Comparison of ENCODE assay signal across 32 cellular contexts in genomic region chr6:4649728-4650127, GRCh38.
A peak's percentile ranks its signal among the peaks of the same experiment; 100 is the strongest.
DNase-seq lines count a peak whose midpoint lies in the region; ATAC-seq, FAIRE-seq and TF ChIP-seq lines count a peak whose summit lies in the region.
"Had no signal": no experiment of that assay in that cellular context is flagged by ENCODE, and none has a peak within 500 bp of the region (broad histone marks: within the 10 kb centered on the region; RNA-seq: fewer than 3 reads in every experiment).

No MANE protein-coding gene starts in this region.

- H3K27me3 ChIP-seq in bronchial epithelial cell (ENCODE audit: control insufficient read depth, insufficient read depth, low read length) (no peaks in the 10 kb centered on the region), foreskin keratinocyte (no peaks in the 10 kb centered on the region)
- H3K27me3 ChIP-seq: ascending aorta, neural progenitor cell, sigmoid colon had no signal

- no peaks in the 10 kb centered on the region for H3K27me3 Mint-ChIP-seq in Calu3 (ENCODE audit: unreplicated experiment)
- peaks cover 22% of the 10 kb centered on the region for H3K27me3 Mint-ChIP-seq in activated T-helper 17 cell treated with anti-CD3 and anti-CD28 coated beads, Interleukin-2, amount 50 U/mL, for 72 hours
- H3K27me3 Mint-ChIP-seq: type B pancreatic cell had no signal

- BruUV-seq in Calu3 (replicated peaks; lab: Mats Ljungman, UMichigan): no TSS peak

- H3K27ac ChIP-seq in foreskin keratinocyte: peak overlapping the region; percentile 32
- H3K27ac ChIP-seq: ascending aorta, heart right ventricle, lower lobe of right lung, neural progenitor cell, sigmoid colon, SK-N-MC had no signal

- DNase-seq in Calu3 (no peak), LHCN-M2 (ENCODE audit: low read depth) (peak; percentile 38), bronchial epithelial cell (ENCODE audit: low read depth) (peak; percentile 83), foreskin keratinocyte (no peak), Right ventricle myocardium superior (no peak), NCI-H2196 treated with DMSO at 0.1 percent for 48 hours (lab: John Stamatoyannopoulos, UW; ENCODE audit: unreplicated experiment) (no peak)
- DNase-seq in activated CD8-positive, alpha-beta memory T cell treated with anti-CD3 and anti-CD28 coated beads, Interleukin-2, amount 50 U/mL, for 4 hours: no peak
- DNase-seq: activated CD4-positive, alpha-beta T cell treated with anti-CD3 and anti-CD28 coated beads for 1 hour; activated CD8-positive, alpha-beta T cell treated with anti-CD3 and anti-CD28 coated beads for 36 hours; activated effector memory CD4-positive, alpha-beta T cell treated with Interleukin-2 at 50 U/mL for 16 hours; activated naive CD8-positive, alpha-beta T cell treated with anti-CD3 and anti-CD28 coated beads for 36 hours; foreskin fibroblast; GF-D8; heart right ventricle; kidney glomerular epithelial cell; lower lobe of right lung; MM.1S; NCI-H1417 treated with DMSO at 0.1 percent for 48 hours; NCI-H2081; NCI-H82; sigmoid colon; stimulated activated CD4-positive, alpha-beta T cell treated with anti-CD3 and anti-CD28 coated beads, Interleukin-4, amount 100 ng/mL, for 4 hours; substantia nigra had no signal

- no peaks in the 10 kb centered on the region for H3K9me3 Mint-ChIP-seq in Calu3 (ENCODE audit: low read depth, unreplicated experiment)
- H3K9me3 Mint-ChIP-seq in activated T-helper 17 cell treated with anti-CD3 and anti-CD28 coated beads, Interleukin-2, amount 50 U/mL, for 72 hours: no peaks in the 10 kb centered on the region
- H3K9me3 Mint-ChIP-seq: central memory CD8-positive, alpha-beta T cell; T-helper 1 cell treated with Interleukin-12 subunit alpha and Interleukin-12 subunit beta and Interleukin-4 antibody, amounts not matched to agents 30 μg/mL and 1 μg/mL, for 36 hours; type B pancreatic cell had no signal

- no peaks in the 10 kb centered on the region for H3K36me3 Mint-ChIP-seq in Calu3 (ENCODE audit: insufficient read depth, unreplicated experiment)
- no peaks in the 10 kb centered on the region for H3K36me3 Mint-ChIP-seq in activated T-helper 17 cell treated with anti-CD3 and anti-CD28 coated beads, Interleukin-2, amount 50 U/mL, for 72 hours (ENCODE audit: low read depth)
- H3K36me3 Mint-ChIP-seq: activated naive CD8-positive, alpha-beta T cell treated with anti-CD3 and anti-CD28 coated beads for 36 hours; neural progenitor cell; stimulated activated memory B cell treated with anti-CD40 and anti-IgM and Interleukin-4, amounts not matched to agents 10 μg/mL and 1 μg/mL and 100 μg/mL, for 72 hours; type B pancreatic cell had no signal

- TF ChIP-seq CTCF in Calu3 (IDR thresholded peaks at IDR 0.05; ENCODE audit: unreplicated experiment): no peak
- no peak for TF ChIP-seq CTCF in bronchial epithelial cell (IDR thresholded peaks at IDR 0.05; ENCODE audit: insufficient read depth, low read length, severe bottlenecking)
- TF ChIP-seq CTCF in foreskin keratinocyte (conservative IDR thresholded peaks at IDR 0.05): no peak

- CTCF ChIA-PET in Calu3 (lab: Charles Lee): no interaction called here

- peak; percentile 36 for ATAC-seq in foreskin keratinocyte
- ATAC-seq in activated T-helper 17 cell treated with anti-CD3 and anti-CD28 coated beads, Interleukin-2, amount 50 U/mL, for 72 hours (replicated peaks): no peak
- ATAC-seq in Right ventricle myocardium superior (ENCODE audit: poor library complexity): no peak
- ATAC-seq: activated CD8-positive, alpha-beta T cell treated with anti-CD3 and anti-CD28 coated beads for 36 hours; heart right ventricle; lower lobe of right lung; stimulated activated memory B cell treated with anti-CD40 and anti-IgM and Interleukin-4, amounts not matched to agents 10 μg/mL and 1 μg/mL and 100 μg/mL, for 72 hours had no signal

- no peak overlapping the region for H3K4me3 Mint-ChIP-seq in Calu3 (ENCODE audit: low read depth, unreplicated experiment)
- no peak overlapping the region for H3K4me3 Mint-ChIP-seq in activated T-helper 17 cell treated with anti-CD3 and anti-CD28 coated beads, Interleukin-2, amount 50 U/mL, for 72 hours
- H3K4me3 Mint-ChIP-seq: activated CD8-positive, alpha-beta T cell treated with anti-CD3 and anti-CD28 coated beads for 36 hours; activated naive CD8-positive, alpha-beta T cell treated with anti-CD3 and anti-CD28 coated beads for 36 hours; central memory CD8-positive, alpha-beta T cell; neural progenitor cell; stimulated activated memory B cell treated with anti-CD40 and anti-IgM and Interleukin-4, amounts not matched to agents 10 μg/mL and 1 μg/mL and 100 μg/mL, for 72 hours; T-helper 1 cell treated with Interleukin-12 subunit alpha and Interleukin-12 subunit beta and Interleukin-4 antibody, amounts not matched to agents 30 μg/mL and 1 μg/mL, for 36 hours; type B pancreatic cell had no signal

- H3K4me3 ChIP-seq in bronchial epithelial cell (ENCODE audit: low read depth, low read length): no peak overlapping the region
- H3K4me3 ChIP-seq: ascending aorta, heart right ventricle, lower lobe of right lung, neural progenitor cell, sigmoid colon, SK-N-MC had no signal

- H3K27ac Mint-ChIP-seq in Calu3 (ENCODE audit: unreplicated experiment): peak overlapping the region; percentile 39
- H3K27ac Mint-ChIP-seq in activated T-helper 17 cell treated with anti-CD3 and anti-CD28 coated beads, Interleukin-2, amount 50 U/mL, for 72 hours: no peak overlapping the region
- H3K27ac Mint-ChIP-seq: activated CD8-positive, alpha-beta T cell treated with anti-CD3 and anti-CD28 coated beads for 36 hours; activated naive CD8-positive, alpha-beta T cell treated with anti-CD3 and anti-CD28 coated beads for 36 hours; neural progenitor cell; stimulated activated memory B cell treated with anti-CD40 and anti-IgM and Interleukin-4, amounts not matched to agents 10 μg/mL and 1 μg/mL and 100 μg/mL, for 72 hours; T-helper 1 cell treated with Interleukin-12 subunit alpha and Interleukin-12 subunit beta and Interleukin-4 antibody, amounts not matched to agents 30 μg/mL and 1 μg/mL, for 36 hours; type B pancreatic cell had no signal

- FAIRE-seq in bronchial epithelial cell (lab: Jason Lieb, UNC): no peak
- FAIRE-seq: TTC549 had no signal

- H3K4me1 Mint-ChIP-seq in Calu3 (ENCODE audit: low read depth, unreplicated experiment): peaks cover 7% of the 10 kb centered on the region
- H3K4me1 Mint-ChIP-seq in activated T-helper 17 cell treated with anti-CD3 and anti-CD28 coated beads, Interleukin-2, amount 50 U/mL, for 72 hours: no peaks in the 10 kb centered on the region

- peaks cover 27% of the 10 kb centered on the region for H3K4me1 ChIP-seq in foreskin keratinocyte

- intact Hi-C loops in Calu3 (cut with micrococcal nuclease; ENCODE audit: unreplicated experiment): no loop called here
- intact Hi-C loops in Right ventricle myocardium superior (cut with DNase I): loop anchor here (10.0 kb wide), 1 partner anchor 125 kb away; the partner anchor contains the start of gene CDYL

- no peaks in the 10 kb centered on the region for H3K36me3 ChIP-seq in bronchial epithelial cell (ENCODE audit: control insufficient read depth, insufficient read depth, low read length)
- H3K36me3 ChIP-seq: ascending aorta, heart right ventricle, lower lobe of right lung, neural progenitor cell, sigmoid colon had no signal

Comparison
In these comparisons a context has a peak if more than half of its experiments do, and no peak if none do; other contexts are left out.
1. DNase-seq: peak in LHCN-M2 (single experiment) and bronchial epithelial cell (single experiment); none in Calu3 (single experiment), foreskin keratinocyte (0 of 2), Right ventricle myocardium superior (single experiment), NCI-H2196 treated with DMSO at 0.1 percent for 48 hours (single experiment) and activated CD8-positive, alpha-beta memory T cell treated with anti-CD3 and anti-CD28 coated beads, Interleukin-2, amount 50 U/mL, for 4 hours (single experiment).